Comparison of ENCODE assay signal across 13 cellular contexts in genomic region chr19:45087531-45087930, GRCh38. TPM values are rescaled to one million over a fixed set of nuclear protein-coding genes. Genes with fewer than 3 reads are reported as not detected.
DNase-seq lines count a peak whose midpoint lies in the region; ATAC-seq and TF ChIP-seq lines count a peak whose summit lies in the region.
"Had no signal": no experiment of that assay in that cellular context is flagged by ENCODE, and none has a peak within 500 bp of the region (broad histone marks: within the 10 kb centered on the region; RNA-seq: fewer than 3 reads in every experiment).

No MANE protein-coding gene starts in this region.

- H3K27me3 ChIP-seq in hepatocyte, result no peaks in the 10 kb centered on the region

- no peaks in the 10 kb centered on the region for H3K9me2 ChIP-seq in hepatocyte (replicated peaks; ENCODE audit: insufficient read depth)

- peaks cover 13 to 52% (median 30%) of the 10 kb centered on the region in 4 donors for H3K4me1 Mint-ChIP-seq in naive thymus-derived CD8-positive, alpha-beta T cell

- TF ChIP-seq CTCF in GM12872 (IDR thresholded peaks at IDR 0.05; ENCODE audit: insufficient read depth, low read depth, low read length) (0 out of 3 replicates have a peak, but pooled peaks have one; percentile 5), hepatocyte (IDR thresholded peaks at IDR 0.05; ENCODE audit: poor library complexity) (no peak)

- peaks cover 0 to 21% (median 4%) of the 10 kb centered on the region in 3 donors for H3K36me3 Mint-ChIP-seq in naive thymus-derived CD8-positive, alpha-beta T cell

- 95% methylated on average over 11 of the region's 11 CpGs for WGBS in hepatocyte (ENCODE audit: low lambda C conversion rate, missing lambda C conversion rate)

- no peak overlapping the region for H3K4me3 ChIP-seq in hepatocyte
- H3K4me3 ChIP-seq: coronary artery, lung had no signal

- no peaks in the 10 kb centered on the region for H4K20me1 ChIP-seq in hepatocyte (ENCODE audit: insufficient read depth, poor library complexity, severe bottlenecking)

- no peaks in the 10 kb centered on the region for H3K4me1 ChIP-seq in hepatocyte (ENCODE audit: insufficient read depth)

- peak; percentile 58 for DNase-seq in T-helper 9 cell
- peak; percentile 55 for DNase-seq in activated effector memory CD4-positive, alpha-beta T cell treated with Interleukin-2 at 50 U/mL for 16 hours
- peak in 8 of 10 donors; percentile 24 to 68 (median 43) for DNase-seq in naive thymus-derived CD8-positive, alpha-beta T cell
- no peak for DNase-seq in hepatocyte (ENCODE audit: low spot score)
- no peak for DNase-seq in NCI-H1105 treated with DMSO at 0.1 percent for 48 hours (lab: John Stamatoyannopoulos, UW)
- DNase-seq in NCI-H774 (lab: John Stamatoyannopoulos, UW), result no peak
- DNase-seq: DMS 273 treated with DMSO at 0.1 percent for 48 hours, NCI-H1436 treated with DMSO at 0.1 percent for 48 hours, PC-3 had no signal

- H3K9me3 Mint-ChIP-seq in naive thymus-derived CD8-positive, alpha-beta T cell, result peaks cover 0 to 2% (median 0%) of the 10 kb centered on the region in 9 donors

- no peaks in the 10 kb centered on the region for H3K27me3 Mint-ChIP-seq in naive thymus-derived CD8-positive, alpha-beta T cell

- peak overlapping the region; percentile 74 to 96 (median 91) for H3K27ac Mint-ChIP-seq in naive thymus-derived CD8-positive, alpha-beta T cell

- H3K36me3 ChIP-seq in hepatocyte (replicated peaks; ENCODE audit: insufficient read depth, low read depth), result no peaks in the 10 kb centered on the region

- ATAC-seq in naive thymus-derived CD8-positive, alpha-beta T cell, result peak; percentile 49 to 73
- no peak for ATAC-seq in HG03095 (IDR thresholded peaks at IDR 0.05; ENCODE audit: unreplicated experiment)
- ATAC-seq: PC-3 had no signal

- H3K27ac ChIP-seq in hepatocyte, result no peak overlapping the region
- H3K27ac ChIP-seq: coronary artery had no signal

- H3K9me3 ChIP-seq in hepatocyte (ENCODE audit: low read depth), result no peaks in the 10 kb centered on the region

- H3K79me2 ChIP-seq in hepatocyte, result peaks cover 35% of the 10 kb centered on the region

- peak overlapping the region in 9 of 10 donors; percentile 45 to 82 (median 74) for H3K4me3 Mint-ChIP-seq in naive thymus-derived CD8-positive, alpha-beta T cell

- POLR2A ChIA-PET in naive thymus-derived CD8-positive, alpha-beta T cell (lab: Charles Lee), result interaction anchor here (1.3 kb wide), 1 partner anchor 8 kb away, joined by 3 read pairs; the partner anchor contains the start of gene GEMIN7

- no peak overlapping the region for H3K4me2 ChIP-seq in hepatocyte

- no peak overlapping the region for H2AFZ ChIP-seq in hepatocyte

RNA-seq across cellular contexts. Expression of gene PPP1R37, which starts 5.4 kb away (rescaled TPM):
- total RNA-seq in naive thymus-derived CD8-positive, alpha-beta T cell, result 10 to 100 TPM; 32.9 to 33.3 TPM
- polyA plus RNA-seq in naive thymus-derived CD8-positive, alpha-beta T cell, result 1 to 10 TPM in 1 of 3 donors, under 1 TPM in 2; 0.40 to 2.0 (median 0.83) TPM
- total RNA-seq in hepatocyte, result 28.1 and 30.8 TPM in 2 replicates
- 14.0 and 15.2 TPM in 2 replicates for polyA plus RNA-seq in hepatocyte

RNA-seq across cellular contexts. Expression of gene GEMIN7, which starts 8.5 kb away (rescaled TPM):
- 10 to 100 TPM; 13.5 to 19.8 TPM for total RNA-seq in naive thymus-derived CD8-positive, alpha-beta T cell
- polyA plus RNA-seq in naive thymus-derived CD8-positive, alpha-beta T cell, result 10 to 100 TPM; 44.2 to 70.0 (median 50.3) TPM
- total RNA-seq in hepatocyte, result 48.8 and 50.7 TPM in 2 replicates
- 55.3 and 69.0 TPM in 2 replicates for polyA plus RNA-seq in hepatocyte

RNA-seq across cellular contexts. Expression of gene ZNF296, which starts 11.3 kb away (rescaled TPM):
- 1 to 10 TPM; 2.3 to 2.4 TPM for total RNA-seq in naive thymus-derived CD8-positive, alpha-beta T cell
- 1 to 10 TPM; 1.0 to 1.6 (median 1.1) TPM for polyA plus RNA-seq in naive thymus-derived CD8-positive, alpha-beta T cell
- total RNA-seq in hepatocyte, result 0.52 TPM in 1 of 2 replicates, not detected in the other
- 1.2 TPM in 1 of 2 replicates, not detected in the other for polyA plus RNA-seq in hepatocyte

RNA-seq across cellular contexts. Expression of gene CLASRP, which starts 48.7 kb away (rescaled TPM):
- 100 to 1,000 TPM; 141 to 150 TPM for total RNA-seq in naive thymus-derived CD8-positive, alpha-beta T cell
- 1 to 10 TPM; 2.0 to 6.7 (median 5.3) TPM for polyA plus RNA-seq in naive thymus-derived CD8-positive, alpha-beta T cell
- total RNA-seq in hepatocyte, result 32.3 and 56.2 TPM in 2 replicates
- 45.8 and 74.5 TPM in 2 replicates for polyA plus RNA-seq in hepatocyte

Comparison
In these comparisons a context has a peak if more than half of its experiments do, and no peak if none do; other contexts are left out.
1. DNase-seq: peak in T-helper 9 cell (single experiment), activated effector memory CD4-positive, alpha-beta T cell treated with Interleukin-2 at 50 U/mL for 16 hours (single experiment) and naive thymus-derived CD8-positive, alpha-beta T cell (8 of 10); none in hepatocyte (single experiment), NCI-H1105 treated with DMSO at 0.1 percent for 48 hours (single experiment) and NCI-H774 (single experiment).